Comparison of ENCODE assay signal across 11 cellular contexts in the genomic region with DNA sequence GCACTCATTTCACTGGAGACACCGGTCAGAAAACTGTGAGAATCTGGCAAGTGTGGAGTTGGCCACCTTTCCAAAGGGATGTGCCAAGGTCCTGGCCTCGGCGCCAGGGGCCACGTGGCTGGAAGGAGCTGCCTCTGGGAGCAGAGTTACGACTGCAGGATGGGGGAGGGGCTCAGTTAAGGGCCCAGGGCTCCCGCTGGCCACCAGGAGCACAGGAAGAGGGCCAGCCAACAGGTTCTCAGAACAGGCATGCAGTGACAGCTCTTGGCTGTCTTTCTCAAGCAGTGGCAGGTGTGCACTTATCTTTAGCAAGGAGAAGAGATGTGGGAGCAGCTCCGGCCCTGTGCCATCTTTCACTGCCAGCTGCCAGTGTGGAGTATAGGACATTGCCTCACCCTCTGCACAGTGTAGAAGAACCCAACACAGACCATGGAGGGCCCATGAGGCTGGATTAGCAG.
DNase-seq lines count a peak whose midpoint lies in the region; ATAC-seq and TF ChIP-seq lines count a peak whose summit lies in the region.
"Had no signal": no experiment of that assay in that cellular context is flagged by ENCODE, and none has a peak within 500 bp of the region (broad histone marks: within the 10 kb centered on the region; RNA-seq: fewer than 3 reads in every experiment).

No MANE protein-coding gene starts in this region.

- peaks cover 48% of the 10 kb centered on the region for H3K4me1 Mint-ChIP-seq in CD14-positive monocyte

- H3K4me3 Mint-ChIP-seq in CD14-positive monocyte = no peak overlapping the region

- DNase-seq in NCI-H1092 treated with DMSO at 0.1 percent for 48 hours (lab: John Stamatoyannopoulos, UW) (peak; percentile 75), anterior cingulate cortex (lab: John Stamatoyannopoulos, UW) (peak in 41 of 58 donors; percentile 3 to 69 (median 28)), midbrain (lab: John Stamatoyannopoulos, UW) (peak; percentile 39), NCI-H748 (lab: John Stamatoyannopoulos, UW; ENCODE audit: unreplicated experiment) (no peak), CD14-positive monocyte (ENCODE audit: low spot score) (no peak), activated T-cell treated with anti-CD3 and anti-CD28 coated beads for 4 hours (no peak)
- DNase-seq: NCI-H774 had no signal

- intact Hi-C loops in CD14-positive monocyte (cut with micrococcal nuclease) = loop anchor here in 1 of 2 donors (10.0 kb wide), 1 partner anchor 50 kb away; no protein-coding TSS in a partner anchor

- H3K27me3 Mint-ChIP-seq in CD14-positive monocyte (ENCODE audit: low read depth in 3 of 3) = peaks cover 2 to 13% (median 6%) of the 10 kb centered on the region in 3 donors

- no peak for TF ChIP-seq CTCF in C4-2B (conservative IDR thresholded peaks at IDR 0.05)
- TF ChIP-seq CTCF in CD14-positive monocyte (IDR thresholded peaks at IDR 0.05) = no peak

- H3K36me3 Mint-ChIP-seq in CD14-positive monocyte = no peaks in the 10 kb centered on the region

- H3K27ac ChIP-seq in C4-2B = peak overlapping the region; percentile 49
- H3K27ac ChIP-seq: SJSA1 had no signal

- peaks cover 0 to 2% (median 0%) of the 10 kb centered on the region in 7 donors for H3K9me3 Mint-ChIP-seq in CD14-positive monocyte

- H3K27ac Mint-ChIP-seq in CD14-positive monocyte = no peak overlapping the region

- no peak for ATAC-seq in GM21526 (IDR thresholded peaks at IDR 0.05; ENCODE audit: low FRiP score, unreplicated experiment)
- ATAC-seq: HCT116 had no signal

Comparison
In these comparisons a context has a peak if more than half of its experiments do, and no peak if none do; other contexts are left out.
1. DNase-seq: peak in NCI-H1092 treated with DMSO at 0.1 percent for 48 hours (single experiment), anterior cingulate cortex (41 of 58) and midbrain (single experiment); none in NCI-H748 (single experiment), CD14-positive monocyte (single experiment) and activated T-cell treated with anti-CD3 and anti-CD28 coated beads for 4 hours (single experiment).